ENCODE assay signal across 9 cellular contexts in the genomic region with DNA sequence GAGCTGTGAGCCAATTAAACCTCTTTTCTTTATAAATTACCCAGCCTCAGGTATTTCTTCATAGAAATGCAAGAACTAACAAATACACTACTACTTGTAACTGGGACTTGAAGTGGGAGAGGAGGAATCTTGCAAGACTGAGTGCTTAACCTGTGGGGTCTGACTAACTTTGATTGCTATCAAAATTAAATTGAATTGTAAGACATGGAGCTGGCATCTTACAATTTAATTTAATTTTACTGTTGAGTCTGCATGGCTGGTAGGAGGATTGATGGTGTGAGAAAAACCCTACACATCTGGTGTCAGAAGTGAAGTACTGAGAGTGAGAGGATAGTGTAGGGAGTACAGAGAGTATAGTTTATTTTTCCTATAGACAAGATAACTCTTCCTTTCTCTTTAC.
"Had no signal": no experiment of that assay in that cellular context is flagged by ENCODE, and none has a peak within 500 bp of the region (broad histone marks: within the 10 kb centered on the region; RNA-seq: fewer than 3 reads in every experiment).

No MANE protein-coding gene starts in this region.

- DNase-seq: GM23248, GOT3, H7, H9, HCEC 1CT, HFFc6 had no signal

- ATAC-seq: GM23338, HCT116 had no signal

- H3K9me3 ChIP-seq: HAP-1 had no signal

- H3K27ac ChIP-seq: GM23248 had no signal

- H3K36me3 ChIP-seq: HAP-1 had no signal

- H3K4me3 ChIP-seq: GM23248, GM23338, HAP-1 had no signal

- H3K4me1 ChIP-seq: HAP-1 had no signal
